In genomic region chr7:44411306-44411705, GRCh38 we compare ENCODE assay signal across 18 cellular contexts.
DNase-seq lines count a peak whose midpoint lies in the region; ATAC-seq, FAIRE-seq and TF ChIP-seq lines count a peak whose summit lies in the region.
"Had no signal": no experiment of that assay in that cellular context is flagged by ENCODE, and none has a peak within 500 bp of the region (broad histone marks: within the 10 kb centered on the region; RNA-seq: fewer than 3 reads in every experiment).

No MANE protein-coding gene starts in this region.

- TF ChIP-seq CTCF in AG10803 (conservative IDR thresholded peaks at IDR 0.05; ENCODE audit: low read length), result no peak

- DNase-seq in AG10803 (ENCODE audit: low read depth) (peak; percentile 8), GM19239 (ENCODE audit: insufficient read length, low spot score) (no peak), M059J (ENCODE audit: low read depth) (peak; percentile 33), iris pigment epithelial cell (ENCODE audit: low read depth) (peak; percentile 21), MG63 (no peak)
- DNase-seq: CD4-positive, alpha-beta memory T cell; DMS79 treated with DMSO at 0.1 percent for 48 hours; GOT3; H7; IMR-90 had no signal

- H3K4me3 ChIP-seq in AG10803 (ENCODE audit: low read length), result no peak overlapping the region
- H3K4me3 ChIP-seq in MG63, result no peak overlapping the region
- H3K4me3 ChIP-seq: A549, BLaER1, K562 had no signal

- FAIRE-seq in GM19239 (lab: Jason Lieb, UNC), result peak; percentile 44
- FAIRE-seq: A549, G401.6, HTR-8/SVneo, K562 had no signal

- H3K36me3 ChIP-seq in MG63, result peaks cover 18% of the 10 kb centered on the region

- no peaks in the 10 kb centered on the region for H3K27me3 ChIP-seq in MG63
- H3K27me3 ChIP-seq: BLaER1 had no signal

- H3K9me3 ChIP-seq in MG63, result peaks cover 3% of the 10 kb centered on the region; the same call in 1 of the 2 replicates

- ATAC-seq in GM18511 (IDR thresholded peaks at IDR 0.05; ENCODE audit: unreplicated experiment) (no peak), GM18907 (IDR thresholded peaks at IDR 0.05; ENCODE audit: unreplicated experiment) (no peak)
- ATAC-seq: A549, HCT116, K562 had no signal

Comparison
In these comparisons a context has a peak if more than half of its experiments do, and no peak if none do; other contexts are left out.
1. DNase-seq: peak in AG10803 (single experiment), M059J (single experiment) and iris pigment epithelial cell (single experiment); none in GM19239 (single experiment) and MG63 (single experiment).